1 cellular context compared by ENCODE assay signal in genomic region chrX:130902783-130903613, GRCh38.
TF ChIP-seq lines count a peak whose summit lies in the region.

TSS of gene ENOX2 (minus strand) at chrX:130903209. CDS start at chrX:130703216, 199,993 bp downstream.

TF ChIP-seq in HepG2, 621 proteins besides CTCF, POLR2A, EP300 and RAD21 (continued from another document and continues in another):
- TF ChIP-seq, protein P1, sequence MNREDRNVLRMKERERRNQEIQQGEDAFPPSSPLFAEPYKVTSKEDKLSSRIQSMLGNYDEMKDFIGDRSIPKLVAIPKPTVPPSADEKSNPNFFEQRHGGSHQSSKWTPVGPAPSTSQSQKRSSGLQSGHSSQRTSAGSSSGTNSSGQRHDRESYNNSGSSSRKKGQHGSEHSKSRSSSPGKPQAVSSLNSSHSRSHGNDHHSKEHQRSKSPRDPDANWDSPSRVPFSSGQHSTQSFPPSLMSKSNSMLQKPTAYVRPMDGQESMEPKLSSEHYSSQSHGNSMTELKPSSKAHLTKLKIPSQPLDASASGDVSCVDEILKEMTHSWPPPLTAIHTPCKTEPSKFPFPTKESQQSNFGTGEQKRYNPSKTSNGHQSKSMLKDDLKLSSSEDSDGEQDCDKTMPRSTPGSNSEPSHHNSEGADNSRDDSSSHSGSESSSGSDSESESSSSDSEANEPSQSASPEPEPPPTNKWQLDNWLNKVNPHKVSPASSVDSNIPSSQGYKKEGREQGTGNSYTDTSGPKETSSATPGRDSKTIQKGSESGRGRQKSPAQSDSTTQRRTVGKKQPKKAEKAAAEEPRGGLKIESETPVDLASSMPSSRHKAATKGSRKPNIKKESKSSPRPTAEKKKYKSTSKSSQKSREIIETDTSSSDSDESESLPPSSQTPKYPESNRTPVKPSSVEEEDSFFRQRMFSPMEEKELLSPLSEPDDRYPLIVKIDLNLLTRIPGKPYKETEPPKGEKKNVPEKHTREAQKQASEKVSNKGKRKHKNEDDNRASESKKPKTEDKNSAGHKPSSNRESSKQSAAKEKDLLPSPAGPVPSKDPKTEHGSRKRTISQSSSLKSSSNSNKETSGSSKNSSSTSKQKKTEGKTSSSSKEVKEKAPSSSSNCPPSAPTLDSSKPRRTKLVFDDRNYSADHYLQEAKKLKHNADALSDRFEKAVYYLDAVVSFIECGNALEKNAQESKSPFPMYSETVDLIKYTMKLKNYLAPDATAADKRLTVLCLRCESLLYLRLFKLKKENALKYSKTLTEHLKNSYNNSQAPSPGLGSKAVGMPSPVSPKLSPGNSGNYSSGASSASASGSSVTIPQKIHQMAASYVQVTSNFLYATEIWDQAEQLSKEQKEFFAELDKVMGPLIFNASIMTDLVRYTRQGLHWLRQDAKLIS (CRISPR knock-in tag; IDR thresholded peaks at IDR 0.05): no peak
- no peak for TF ChIP-seq ZNF17 (CRISPR knock-in tag; IDR thresholded peaks at IDR 0.05)
- TF ChIP-seq ZNF235 (CRISPR knock-in tag; IDR thresholded peaks at IDR 0.05; ENCODE audit: borderline replicate concordance): no peak
- TF ChIP-seq STAT5B (CRISPR knock-in tag; IDR thresholded peaks at IDR 0.05): no peak
- TF ChIP-seq, protein P2, sequence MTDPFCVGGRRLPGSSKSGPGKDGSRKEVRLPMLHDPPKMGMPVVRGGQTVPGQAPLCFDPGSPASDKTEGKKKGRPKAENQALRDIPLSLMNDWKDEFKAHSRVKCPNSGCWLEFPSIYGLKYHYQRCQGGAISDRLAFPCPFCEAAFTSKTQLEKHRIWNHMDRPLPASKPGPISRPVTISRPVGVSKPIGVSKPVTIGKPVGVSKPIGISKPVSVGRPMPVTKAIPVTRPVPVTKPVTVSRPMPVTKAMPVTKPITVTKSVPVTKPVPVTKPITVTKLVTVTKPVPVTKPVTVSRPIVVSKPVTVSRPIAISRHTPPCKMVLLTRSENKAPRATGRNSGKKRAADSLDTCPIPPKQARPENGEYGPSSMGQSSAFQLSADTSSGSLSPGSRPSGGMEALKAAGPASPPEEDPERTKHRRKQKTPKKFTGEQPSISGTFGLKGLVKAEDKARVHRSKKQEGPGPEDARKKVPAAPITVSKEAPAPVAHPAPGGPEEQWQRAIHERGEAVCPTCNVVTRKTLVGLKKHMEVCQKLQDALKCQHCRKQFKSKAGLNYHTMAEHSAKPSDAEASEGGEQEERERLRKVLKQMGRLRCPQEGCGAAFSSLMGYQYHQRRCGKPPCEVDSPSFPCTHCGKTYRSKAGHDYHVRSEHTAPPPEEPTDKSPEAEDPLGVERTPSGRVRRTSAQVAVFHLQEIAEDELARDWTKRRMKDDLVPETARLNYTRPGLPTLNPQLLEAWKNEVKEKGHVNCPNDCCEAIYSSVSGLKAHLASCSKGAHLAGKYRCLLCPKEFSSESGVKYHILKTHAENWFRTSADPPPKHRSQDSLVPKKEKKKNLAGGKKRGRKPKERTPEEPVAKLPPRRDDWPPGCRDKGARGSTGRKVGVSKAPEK (CRISPR knock-in tag; IDR thresholded peaks at IDR 0.05; ENCODE audit: borderline replicate concordance): no peak
- no peak for TF ChIP-seq TEF (CRISPR knock-in tag; IDR thresholded peaks at IDR 0.05)
- no peak for TF ChIP-seq ZNF329 (CRISPR knock-in tag; IDR thresholded peaks at IDR 0.05; ENCODE audit: low read depth)
- TF ChIP-seq ZNF597 (CRISPR knock-in tag; IDR thresholded peaks at IDR 0.05): no peak
- TF ChIP-seq DRAP1 (CRISPR knock-in tag; IDR thresholded peaks at IDR 0.05): peak; percentile 24; the same call in 1 of the 2 replicates
- no peak for TF ChIP-seq NCOA5 (CRISPR knock-in tag; IDR thresholded peaks at IDR 0.05)
- TF ChIP-seq, protein P3, sequence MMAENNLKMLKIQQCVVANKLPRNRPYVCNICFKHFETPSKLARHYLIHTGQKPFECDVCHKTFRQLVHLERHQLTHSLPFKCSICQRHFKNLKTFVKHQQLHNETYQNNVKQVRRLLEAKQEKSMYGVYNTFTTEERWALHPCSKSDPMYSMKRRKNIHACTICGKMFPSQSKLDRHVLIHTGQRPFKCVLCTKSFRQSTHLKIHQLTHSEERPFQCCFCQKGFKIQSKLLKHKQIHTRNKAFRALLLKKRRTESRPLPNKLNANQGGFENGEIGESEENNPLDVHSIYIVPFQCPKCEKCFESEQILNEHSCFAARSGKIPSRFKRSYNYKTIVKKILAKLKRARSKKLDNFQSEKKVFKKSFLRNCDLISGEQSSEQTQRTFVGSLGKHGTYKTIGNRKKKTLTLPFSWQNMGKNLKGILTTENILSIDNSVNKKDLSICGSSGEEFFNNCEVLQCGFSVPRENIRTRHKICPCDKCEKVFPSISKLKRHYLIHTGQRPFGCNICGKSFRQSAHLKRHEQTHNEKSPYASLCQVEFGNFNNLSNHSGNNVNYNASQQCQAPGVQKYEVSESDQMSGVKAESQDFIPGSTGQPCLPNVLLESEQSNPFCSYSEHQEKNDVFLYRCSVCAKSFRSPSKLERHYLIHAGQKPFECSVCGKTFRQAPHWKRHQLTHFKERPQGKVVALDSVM (CRISPR knock-in tag; IDR thresholded peaks at IDR 0.05): no peak
- 0 out of 2 replicates have a peak, but pooled peaks have one; percentile 18 for TF ChIP-seq FOXP4 (CRISPR knock-in tag; IDR thresholded peaks at IDR 0.05)
- no peak for TF ChIP-seq JUN (CRISPR knock-in tag; IDR thresholded peaks at IDR 0.05)
- TF ChIP-seq KDM1A (CRISPR knock-in tag; IDR thresholded peaks at IDR 0.05): no peak
- TF ChIP-seq ZNF713 (CRISPR knock-in tag; IDR thresholded peaks at IDR 0.05): no peak
- no peak for TF ChIP-seq SNAI1 (CRISPR knock-in tag; IDR thresholded peaks at IDR 0.05; ENCODE audit: borderline replicate concordance)
- TF ChIP-seq MIER3 (CRISPR knock-in tag; IDR thresholded peaks at IDR 0.05; ENCODE audit: borderline replicate concordance): no peak
- no peak for TF ChIP-seq PLSCR1 (CRISPR knock-in tag; IDR thresholded peaks at IDR 0.05; ENCODE audit: borderline replicate concordance)
- no peak for TF ChIP-seq ZNF703 (CRISPR knock-in tag; IDR thresholded peaks at IDR 0.05; ENCODE audit: borderline replicate concordance)
- no peak for TF ChIP-seq ZNF446 (CRISPR knock-in tag; IDR thresholded peaks at IDR 0.05)
- no peak for TF ChIP-seq PRPF4 (IDR thresholded peaks at IDR 0.05; ENCODE audit: low read depth, low read length, poor library complexity, severe bottlenecking)
- TF ChIP-seq, protein P4, sequence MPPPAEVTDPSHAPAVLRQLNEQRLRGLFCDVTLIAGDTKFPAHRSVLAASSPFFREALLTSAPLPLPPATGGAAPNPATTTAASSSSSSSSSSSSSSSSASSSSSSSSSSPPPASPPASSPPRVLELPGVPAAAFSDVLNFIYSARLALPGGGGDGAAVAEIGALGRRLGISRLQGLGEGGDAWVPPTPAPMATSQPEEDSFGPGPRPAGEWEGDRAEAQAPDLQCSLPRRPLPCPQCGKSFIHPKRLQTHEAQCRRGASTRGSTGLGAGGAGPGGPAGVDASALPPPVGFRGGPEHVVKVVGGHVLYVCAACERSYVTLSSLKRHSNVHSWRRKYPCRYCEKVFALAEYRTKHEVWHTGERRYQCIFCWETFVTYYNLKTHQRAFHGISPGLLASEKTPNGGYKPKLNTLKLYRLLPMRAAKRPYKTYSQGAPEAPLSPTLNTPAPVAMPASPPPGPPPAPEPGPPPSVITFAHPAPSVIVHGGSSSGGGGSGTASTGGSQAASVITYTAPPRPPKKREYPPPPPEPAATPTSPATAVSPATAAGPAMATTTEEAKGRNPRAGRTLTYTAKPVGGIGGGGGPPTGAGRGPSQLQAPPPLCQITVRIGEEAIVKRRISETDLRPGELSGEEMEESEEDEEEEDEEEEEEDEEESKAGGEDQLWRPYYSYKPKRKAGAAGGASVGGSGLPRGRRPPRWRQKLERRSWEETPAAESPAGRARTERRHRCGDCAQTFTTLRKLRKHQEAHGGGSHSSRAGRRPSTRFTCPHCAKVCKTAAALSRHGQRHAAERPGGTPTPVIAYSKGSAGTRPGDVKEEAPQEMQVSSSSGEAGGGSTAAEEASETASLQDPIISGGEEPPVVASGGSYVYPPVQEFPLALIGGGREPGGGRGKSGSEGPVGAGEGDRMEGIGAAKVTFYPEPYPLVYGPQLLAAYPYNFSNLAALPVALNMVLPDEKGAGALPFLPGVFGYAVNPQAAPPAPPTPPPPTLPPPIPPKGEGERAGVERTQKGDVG (CRISPR knock-in tag; IDR thresholded peaks at IDR 0.05; ENCODE audit: borderline replicate concordance): no peak
- TF ChIP-seq IRF2 (CRISPR knock-in tag; IDR thresholded peaks at IDR 0.05): peak; percentile 51; the same call in 1 of the 2 replicates
- TF ChIP-seq CSRNP2 (CRISPR knock-in tag; conservative IDR thresholded peaks at IDR 0.05; ENCODE audit: low read depth): no peak
- peak in 1 of 2 experiments; percentile 25; a peak in 1 of 4 replicates for TF ChIP-seq KLF16 (CRISPR knock-in tag; IDR thresholded peaks at IDR 0.05)
- no peak for TF ChIP-seq MED13 (CRISPR knock-in tag; IDR thresholded peaks at IDR 0.05)
- TF ChIP-seq ZNF577 (CRISPR knock-in tag; IDR thresholded peaks at IDR 0.05; ENCODE audit: borderline replicate concordance, low read depth): no peak
- no peak for TF ChIP-seq NCOR1 (IDR thresholded peaks at IDR 0.05; ENCODE audit: borderline replicate concordance, low read length)
- TF ChIP-seq ZNF546 (CRISPR knock-in tag; conservative IDR thresholded peaks at IDR 0.05): no peak
- no peak for TF ChIP-seq ATAD3A (CRISPR knock-in tag; IDR thresholded peaks at IDR 0.05)
- no peak for TF ChIP-seq ZNF788 (CRISPR knock-in tag; IDR thresholded peaks at IDR 0.05; ENCODE audit: borderline replicate concordance)
- TF ChIP-seq ZNF891 (CRISPR knock-in tag; IDR thresholded peaks at IDR 0.05): peak; percentile 49; the same call in 1 of the 2 replicates
- no peak for TF ChIP-seq NCOA1 (CRISPR knock-in tag; IDR thresholded peaks at IDR 0.05)
- peak; percentile 38; the same call in 1 of the 2 replicates for TF ChIP-seq SP5 (CRISPR knock-in tag; IDR thresholded peaks at IDR 0.05; ENCODE audit: borderline replicate concordance, low read depth)
- no peak for TF ChIP-seq ZMYM3 (CRISPR knock-in tag; IDR thresholded peaks at IDR 0.05)
- no peak for TF ChIP-seq NR1H2 (CRISPR knock-in tag; IDR thresholded peaks at IDR 0.05; ENCODE audit: borderline replicate concordance, low read depth)
- TF ChIP-seq SAP130 (CRISPR knock-in tag; IDR thresholded peaks at IDR 0.05; ENCODE audit: low read depth): peak; percentile 63
- no peak for TF ChIP-seq ZNF510 (CRISPR knock-in tag; IDR thresholded peaks at IDR 0.05; ENCODE audit: low read depth)
- no peak for TF ChIP-seq FIP1L1 (IDR thresholded peaks at IDR 0.05; ENCODE audit: borderline replicate concordance, insufficient read depth, low read depth, low read length)
- TF ChIP-seq ZNF10 (CRISPR knock-in tag; IDR thresholded peaks at IDR 0.05; ENCODE audit: borderline replicate concordance, low read depth): no peak
- TF ChIP-seq ZNF138 (CRISPR knock-in tag; IDR thresholded peaks at IDR 0.05; ENCODE audit: low read depth): no peak
- no peak for TF ChIP-seq ZNF567 (CRISPR knock-in tag; IDR thresholded peaks at IDR 0.05; ENCODE audit: borderline replicate concordance)
- TF ChIP-seq DDIT3 (CRISPR knock-in tag; IDR thresholded peaks at IDR 0.05): no peak
- TF ChIP-seq GTF3A (CRISPR knock-in tag; conservative IDR thresholded peaks at IDR 0.05): no peak
- TF ChIP-seq ZMYM4 (CRISPR knock-in tag; IDR thresholded peaks at IDR 0.05): no peak
